ENCODE assay signal across 19 cellular contexts in the genomic region with DNA sequence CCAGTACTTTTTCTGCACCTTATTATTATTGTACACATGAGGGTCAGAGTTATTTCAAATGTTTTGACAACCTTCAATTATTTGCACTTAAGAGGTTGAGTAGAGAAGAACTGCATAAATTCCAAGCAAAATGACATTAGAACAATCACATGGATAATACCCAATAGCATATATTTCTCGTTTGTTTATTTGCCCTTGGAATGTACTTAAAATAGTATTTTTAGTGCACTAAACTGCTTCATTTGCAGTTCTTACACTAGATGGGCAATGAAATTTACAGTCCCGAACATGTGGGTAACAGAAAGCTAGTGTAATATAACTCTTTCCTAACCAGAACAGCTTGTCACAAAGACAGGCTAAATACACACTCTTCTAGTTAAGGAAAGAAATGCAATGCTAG.
DNase-seq lines count a peak whose midpoint lies in the region; ATAC-seq, FAIRE-seq and TF ChIP-seq lines count a peak whose summit lies in the region.
"Had no signal": no experiment of that assay in that cellular context is flagged by ENCODE, and none has a peak within 500 bp of the region (broad histone marks: within the 10 kb centered on the region; RNA-seq: fewer than 3 reads in every experiment).

No MANE protein-coding gene starts in this region.

- H2AFZ ChIP-seq in Loucy (ENCODE audit: low read length) (no peak overlapping the region), endothelial cell of umbilical vein (ENCODE audit: low read depth, low read length) (no peak overlapping the region)
- H2AFZ ChIP-seq: GM23248 had no signal

- no peaks in the 10 kb centered on the region for H3K9me3 ChIP-seq in Loucy (ENCODE audit: insufficient read depth, low read depth, low read length)
- no peaks in the 10 kb centered on the region for H3K9me3 ChIP-seq in endothelial cell of umbilical vein (replicated peaks; ENCODE audit: control insufficient read depth, insufficient read depth, low read length)
- H3K9me3 ChIP-seq in thymus (ENCODE audit: control insufficient read depth): no peaks in the 10 kb centered on the region

- no peak for ATAC-seq in stimulated activated naive CD8-positive, alpha-beta T cell treated with anti-CD3 and anti-CD28 coated beads, Interleukin-15, amount 100 ng/mL, for 72 hours
- ATAC-seq: HCT116, SK-N-SH treated with all-trans-retinoic acid at 6 μM for 48 hours had no signal

- H3K36me3 ChIP-seq in Loucy (ENCODE audit: insufficient read depth, low read length) (peaks cover 18% of the 10 kb centered on the region; the same call in 1 of the 2 replicates), endothelial cell of umbilical vein (ENCODE audit: control insufficient read depth in 2 of 2, extremely low read depth in 1 of 2, insufficient read depth in 2 of 2, low read length in 2 of 2) (no peaks in the 10 kb centered on the region), thymus (ENCODE audit: control insufficient read depth, insufficient read depth) (no peaks in the 10 kb centered on the region)

- no peaks in the 10 kb centered on the region for H3F3A ChIP-seq in Loucy (ENCODE audit: low read depth)

- no peak for DNase-seq in stimulated activated naive CD8-positive, alpha-beta T cell treated with anti-CD3 and anti-CD28 coated beads, Interleukin-15, amount 100 ng/mL, for 72 hours
- peak; percentile 74 for DNase-seq in endothelial cell of umbilical vein (ENCODE audit: low read depth, low spot score)
- no peak for DNase-seq in NCI-H774 (lab: John Stamatoyannopoulos, UW)
- DNase-seq in LoVo (ENCODE audit: low spot score): no peak
- no peak for DNase-seq in DMS114 treated with DMSO at 0.1 percent for 48 hours (lab: John Stamatoyannopoulos, UW; ENCODE audit: unreplicated experiment)
- DNase-seq: Calu3, GM23248, NCI-H1048, NCI-H146, NCI-H2081, NCI-H226, NCI-H526, SHP77 treated with DMSO at 0.1 percent for 48 hours had no signal

- peak overlapping the region; percentile 40 for H3K4me3 ChIP-seq in Loucy (ENCODE audit: low read length, poor library complexity, severe bottlenecking)
- no peak overlapping the region for H3K4me3 ChIP-seq in endothelial cell of umbilical vein (replicated peaks in 1 of 3; ENCODE audit: insufficient read depth in 1 of 3, low read depth in 1 of 3, low read length in 3 of 3)
- no peak overlapping the region for H3K4me3 ChIP-seq in thymus (ENCODE audit: low read length)
- H3K4me3 ChIP-seq: GM23248 had no signal

- H3K9me2 ChIP-seq in Loucy (replicated peaks; ENCODE audit: low read depth, low read length): no peaks in the 10 kb centered on the region

- H3K4me2 ChIP-seq in Loucy (ENCODE audit: low read depth, low read length, poor library complexity, severe bottlenecking) (peak overlapping the region; percentile 56), endothelial cell of umbilical vein (ENCODE audit: insufficient read depth, low read length) (peak overlapping the region; percentile 30)

- peaks cover 4% of the 10 kb centered on the region for H3K36me3 Mint-ChIP-seq in stimulated activated naive CD8-positive, alpha-beta T cell treated with anti-CD3 and anti-CD28 coated beads, Interleukin-15, Interleukin-2, amounts not matched to agents 100 ng/mL and 50 ng/mL, for 24 hours (ENCODE audit: low read depth)

- H3K27me3 ChIP-seq in Loucy (ENCODE audit: insufficient read depth, low read length, poor library complexity, severe bottlenecking) (no peaks in the 10 kb centered on the region), endothelial cell of umbilical vein (ENCODE audit: control insufficient read depth in 2 of 2, insufficient read depth in 2 of 2, low read length in 2 of 2) (no peaks in the 10 kb centered on the region), thymus (ENCODE audit: control insufficient read depth, insufficient read depth) (no peaks in the 10 kb centered on the region)

- H3K4me1 ChIP-seq in Loucy (ENCODE audit: insufficient read depth, low read length, poor library complexity, severe bottlenecking) (peaks cover 80% of the 10 kb centered on the region), endothelial cell of umbilical vein (ENCODE audit: control insufficient read depth, extremely low read depth, insufficient read depth, low read length) (peaks cover 60% of the 10 kb centered on the region), thymus (ENCODE audit: control insufficient read depth, insufficient read depth, low read length) (peaks cover 55% of the 10 kb centered on the region)

- 80% methylated on average over 2 of the region's 2 CpGs for WGBS in thymus

- dilution Hi-C loops in endothelial cell of umbilical vein (cut with MboI; ENCODE audit: extremely low pct_ligation_motif_present, low sequenced_read_pairs): no loop called here

- H3K9me3 Mint-ChIP-seq in stimulated activated naive CD8-positive, alpha-beta T cell treated with anti-CD3 and anti-CD28 coated beads, Interleukin-15, Interleukin-2, amounts not matched to agents 100 ng/mL and 50 ng/mL, for 24 hours: no peaks in the 10 kb centered on the region
- no peaks in the 10 kb centered on the region for H3K9me3 Mint-ChIP-seq in stimulated activated naive CD8-positive, alpha-beta T cell treated with anti-CD3 and anti-CD28 coated beads, Interleukin-15, amount 100 ng/mL, for 72 hours
- H3K9me3 Mint-ChIP-seq: CD14-positive monocyte had no signal

- H3K4me1 Mint-ChIP-seq in stimulated activated naive CD8-positive, alpha-beta T cell treated with anti-CD3 and anti-CD28 coated beads, Interleukin-15, Interleukin-2, amounts not matched to agents 100 ng/mL and 50 ng/mL, for 24 hours (ENCODE audit: low read depth): peaks cover 18% of the 10 kb centered on the region
- peaks cover 39% of the 10 kb centered on the region for H3K4me1 Mint-ChIP-seq in stimulated activated naive CD8-positive, alpha-beta T cell treated with anti-CD3 and anti-CD28 coated beads, Interleukin-15, amount 100 ng/mL, for 72 hours

- no peak overlapping the region for H3K4me3 Mint-ChIP-seq in stimulated activated naive CD8-positive, alpha-beta T cell treated with anti-CD3 and anti-CD28 coated beads, Interleukin-15, Interleukin-2, amounts not matched to agents 100 ng/mL and 50 ng/mL, for 24 hours
- no peak overlapping the region for H3K4me3 Mint-ChIP-seq in stimulated activated naive CD8-positive, alpha-beta T cell treated with anti-CD3 and anti-CD28 coated beads, Interleukin-15, amount 100 ng/mL, for 72 hours
- H3K4me3 Mint-ChIP-seq: CD14-positive monocyte had no signal

- H3K27me3 Mint-ChIP-seq in stimulated activated naive CD8-positive, alpha-beta T cell treated with anti-CD3 and anti-CD28 coated beads, Interleukin-15, Interleukin-2, amounts not matched to agents 100 ng/mL and 50 ng/mL, for 24 hours: no peaks in the 10 kb centered on the region
- H3K27me3 Mint-ChIP-seq in stimulated activated naive CD8-positive, alpha-beta T cell treated with anti-CD3 and anti-CD28 coated beads, Interleukin-15, amount 100 ng/mL, for 72 hours: no peaks in the 10 kb centered on the region

- peak overlapping the region; percentile 37 for H3K27ac Mint-ChIP-seq in stimulated activated naive CD8-positive, alpha-beta T cell treated with anti-CD3 and anti-CD28 coated beads, Interleukin-15, Interleukin-2, amounts not matched to agents 100 ng/mL and 50 ng/mL, for 24 hours
- peak overlapping the region in 1 of 2 donors; percentile 23 for H3K27ac Mint-ChIP-seq in stimulated activated naive CD8-positive, alpha-beta T cell treated with anti-CD3 and anti-CD28 coated beads, Interleukin-15, amount 100 ng/mL, for 72 hours

- H4K20me1 ChIP-seq in Loucy (ENCODE audit: insufficient read depth, low read length, poor library complexity, severe bottlenecking) (no peaks in the 10 kb centered on the region), endothelial cell of umbilical vein (replicated peaks; ENCODE audit: control insufficient read depth, extremely low read depth, insufficient read depth, low read length) (no peaks in the 10 kb centered on the region)

- FAIRE-seq in endothelial cell of umbilical vein (lab: Jason Lieb, UNC): no peak

- intact Hi-C loops in endothelial cell of umbilical vein (cut with micrococcal nuclease): no loop called here

- CTCF ChIA-PET in endothelial cell of umbilical vein (lab: Charles Lee): interaction anchor here (1.4 to 3.6 kb wide), 5 partner anchors 11 to 46 kb away, joined by 3 to 23 read pairs (median 5); no protein-coding TSS in a partner anchor

- H3K27ac ChIP-seq in endothelial cell of umbilical vein (ENCODE audit: insufficient read depth, low read depth, low read length) (no peak overlapping the region), thymus (ENCODE audit: low read depth) (peak overlapping the region; percentile 71)
- H3K27ac ChIP-seq: GM23248 had no signal

- BruUV-seq in endothelial cell of umbilical vein (replicated peaks; lab: Mats Ljungman, UMichigan): no TSS peak

- no peak for TF ChIP-seq POLR2A in endothelial cell of umbilical vein (IDR thresholded peaks at IDR 0.05; ENCODE audit: low read depth, low read length)

- no peaks in the 10 kb centered on the region for H3K9me1 ChIP-seq in endothelial cell of umbilical vein (replicated peaks; ENCODE audit: control insufficient read depth, extremely low read depth, insufficient read depth, low read length)

- H3K79me2 ChIP-seq in Loucy (ENCODE audit: insufficient read depth, low read length): peaks cover 100% of the 10 kb centered on the region
- no peaks in the 10 kb centered on the region for H3K79me2 ChIP-seq in endothelial cell of umbilical vein (ENCODE audit: control insufficient read depth, insufficient read depth, low read length)

- POLR2A ChIA-PET in endothelial cell of umbilical vein (lab: Charles Lee): no interaction called here

- H3K9ac ChIP-seq in Loucy (ENCODE audit: low read depth, low read length, poor library complexity, severe bottlenecking): peak overlapping the region; percentile 48
- H3K9ac ChIP-seq in endothelial cell of umbilical vein (replicated peaks; ENCODE audit: extremely low read depth, insufficient read depth, low read length): no peak overlapping the region
- H3K9ac ChIP-seq: GM23248 had no signal

- TF ChIP-seq CTCF in Loucy (conservative IDR thresholded peaks at IDR 0.05; ENCODE audit: low read length) (no peak), endothelial cell of umbilical vein (IDR thresholded peaks at IDR 0.05; ENCODE audit: extremely low read depth in 1 of 2, insufficient read depth in 1 of 2, low read depth in 1 of 2, low read length in 2 of 2) (no peak)

TF ChIP-seq in endothelial cell of umbilical vein, 7 proteins besides CTCF, POLR2A, EP300 and RAD21:
- TF ChIP-seq POLR2AphosphoS5 (IDR thresholded peaks at IDR 0.05; ENCODE audit: insufficient read depth, low read depth, low read length) (no peak), FOS (IDR thresholded peaks at IDR 0.05; ENCODE audit: borderline replicate concordance, insufficient read depth, low read length) (no peak), MYC (IDR thresholded peaks at IDR 0.05; ENCODE audit: low read depth, low read length) (no peak)
- TF ChIP-seq, protein P1, sequence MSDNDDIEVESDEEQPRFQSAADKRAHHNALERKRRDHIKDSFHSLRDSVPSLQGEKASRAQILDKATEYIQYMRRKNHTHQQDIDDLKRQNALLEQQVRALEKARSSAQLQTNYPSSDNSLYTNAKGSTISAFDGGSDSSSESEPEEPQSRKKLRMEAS (IDR thresholded peaks at IDR 0.05; ENCODE audit: insufficient read depth, insufficient read length): no peak
